ENCODE assay signal across 14 cellular contexts in the genomic region with DNA sequence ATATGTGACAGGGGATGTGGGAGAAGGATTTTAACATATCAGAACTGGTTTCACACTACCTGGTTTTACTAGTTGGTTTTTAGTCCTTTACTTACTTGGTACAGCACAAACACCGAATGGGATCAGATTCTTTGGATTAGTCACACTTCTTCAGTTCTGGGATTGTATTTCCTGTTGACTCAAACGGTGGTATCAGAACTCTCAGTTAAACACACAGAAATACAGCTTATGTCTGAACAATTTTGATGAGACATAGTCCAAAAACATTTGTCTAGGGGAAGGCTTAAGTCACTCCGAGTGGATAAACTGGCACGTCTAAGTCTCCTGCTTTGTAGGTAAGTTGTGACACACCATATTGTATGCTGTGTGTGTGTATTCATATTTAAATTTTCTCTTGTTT.
DNase-seq lines count a peak whose midpoint lies in the region; ATAC-seq and TF ChIP-seq lines count a peak whose summit lies in the region.
"Had no signal": no experiment of that assay in that cellular context is flagged by ENCODE, and none has a peak within 500 bp of the region (broad histone marks: within the 10 kb centered on the region; RNA-seq: fewer than 3 reads in every experiment).

No MANE protein-coding gene starts in this region.

- H3K4me3 ChIP-seq in IMR-90 (ENCODE audit: insufficient read depth, low read depth, low read length) (no peak overlapping the region), MG63 (no peak overlapping the region)
- no peak overlapping the region for H3K4me3 ChIP-seq in CD4-positive, alpha-beta memory T cell (ENCODE audit: low read length in 2 of 2)
- H3K4me3 ChIP-seq: tibial artery had no signal

- H3K9me1 ChIP-seq in IMR-90 (ENCODE audit: insufficient read depth, low read length) = peaks cover 7% of the 10 kb centered on the region

- no CpG with 5 or more reads among the region's 4 CpGs for WGBS in IMR-90 (ENCODE audit: extremely low coverage in 2 of 2, insufficient read length in 1 of 2), 2 experiments

- H3K27me3 ChIP-seq in IMR-90 (ENCODE audit: control insufficient read depth, insufficient read depth, low read length) (no peaks in the 10 kb centered on the region), MG63 (no peaks in the 10 kb centered on the region)
- H3K27me3 ChIP-seq in CD4-positive, alpha-beta memory T cell (ENCODE audit: insufficient read depth, low read length) = no peaks in the 10 kb centered on the region
- H3K27me3 ChIP-seq: tibial artery had no signal

- H3K4me2 ChIP-seq in IMR-90 (ENCODE audit: low read depth, low read length) = peak overlapping the region; percentile 34; the same call in 1 of the 2 replicates

- H4K20me1 ChIP-seq in IMR-90 (ENCODE audit: insufficient read depth, low read length) = no peaks in the 10 kb centered on the region

- H3K27ac Mint-ChIP-seq in CD4-positive, alpha-beta memory T cell = no peak overlapping the region

- CTCF ChIA-PET in IMR-90 (lab: Yijun Ruan, JAX) = interaction anchor here (0.5 to 0.9 kb wide), 2 partner anchors 14 to 361 kb away, joined by 3 read pairs; no protein-coding TSS in a partner anchor
- CTCF ChIA-PET in CD4-positive, alpha-beta memory T cell (lab: Charles Lee; ENCODE audit: partially characterized antibody) = no interaction called here

- H4K91ac ChIP-seq in IMR-90 (ENCODE audit: insufficient read depth, low read depth, low read length) = no peak overlapping the region

- H3K27me3 Mint-ChIP-seq in CD4-positive, alpha-beta memory T cell = no peaks in the 10 kb centered on the region

- H4K5ac ChIP-seq in IMR-90 (ENCODE audit: low read depth, low read length) = no peak overlapping the region

- no peak overlapping the region for H3K56ac ChIP-seq in IMR-90 (ENCODE audit: extremely low read depth, insufficient read depth, low read length)

- TF ChIP-seq CTCF in IMR-90 (conservative IDR thresholded peaks at IDR 0.05; ENCODE audit: low read depth, low read length) = no peak

- dilution Hi-C loops in IMR-90 (cut with HindIII; ENCODE audit: low sequenced_read_pairs, unreplicated experiment) = no loop called here

- no TSS peak for BruUV-seq in IMR-90 (replicated peaks; lab: Mats Ljungman, UMichigan)

- 0 out of 4 replicates have a peak overlapping the region, but pooled peaks of 1 of the 2 experiments have one; percentile 29 for H4K8ac ChIP-seq in IMR-90 (ENCODE audit: low read depth in 2 of 2, low read length in 2 of 2)

- peaks cover 0 to 3% (median 0%) of the 10 kb centered on the region in 8 donors for H3K9me3 Mint-ChIP-seq in CD4-positive, alpha-beta memory T cell

- POLR2A ChIA-PET in IMR-90 (lab: Charles Lee; ENCODE audit: unreplicated experiment) = no interaction called here
- POLR2A ChIA-PET in CD4-positive, alpha-beta memory T cell (lab: Charles Lee; ENCODE audit: partially characterized antibody) = no interaction called here

- DNase-seq in AG08396 (ENCODE audit: low spot score) (peak; percentile 43), IMR-90 (peak; percentile 91), brain pericyte (ENCODE audit: low read depth, low spot score) (peak; percentile 15), kidney glomerular epithelial cell (lab: John Stamatoyannopoulos, UW) (peak; percentile 62), D341Med (ENCODE audit: low spot score) (no peak), MG63 (no peak), DMS79 (lab: John Stamatoyannopoulos, UW) (no peak)
- DNase-seq in CD4-positive, alpha-beta memory T cell = no peak
- DNase-seq: activated CD8-positive, alpha-beta memory T cell treated with anti-CD3 and anti-CD28 coated beads for 24 hours; activated naive CD4-positive, alpha-beta T cell treated with anti-CD3 and anti-CD28 coated beads, Interleukin-2, amount 50 U/mL, for 16 hours; midbrain; NCI-H187; tibial artery had no signal

- H3K18ac ChIP-seq in IMR-90 (ENCODE audit: low read depth, low read length) = no peak overlapping the region

- H2BK20ac ChIP-seq in IMR-90 (ENCODE audit: low read depth, low read length) = peak overlapping the region; percentile 82; the same call in 1 of the 2 replicates

- no peaks in the 10 kb centered on the region for H3K36me3 Mint-ChIP-seq in CD4-positive, alpha-beta memory T cell

- H3K36me3 ChIP-seq in IMR-90 (ENCODE audit: control insufficient read depth, insufficient read depth, low read length) = no peaks in the 10 kb centered on the region
- H3K36me3 ChIP-seq in MG63 = no peaks in the 10 kb centered on the region
- no peaks in the 10 kb centered on the region for H3K36me3 ChIP-seq in CD4-positive, alpha-beta memory T cell (ENCODE audit: insufficient read depth, low read length)
- H3K36me3 ChIP-seq: tibial artery had no signal

- ATAC-seq in IMR-90 (ENCODE audit: low read depth) = peak; percentile 97

- no peak overlapping the region for H3K4me3 Mint-ChIP-seq in CD4-positive, alpha-beta memory T cell

- H2AK5ac ChIP-seq in IMR-90 (ENCODE audit: low read depth, low read length) = no peak overlapping the region

- H3K4me1 ChIP-seq in IMR-90 (ENCODE audit: control insufficient read depth, insufficient read depth, low read length) = peaks cover 5% of the 10 kb centered on the region
- H3K4me1 ChIP-seq in CD4-positive, alpha-beta memory T cell (ENCODE audit: insufficient read depth, low read length) = no peaks in the 10 kb centered on the region
- H3K4me1 ChIP-seq: tibial artery had no signal

- H2BK15ac ChIP-seq in IMR-90 (ENCODE audit: low read depth, low read length) = 0 out of 3 replicates have a peak overlapping the region, but pooled peaks have one; percentile 9

- no peaks in the 10 kb centered on the region for H3K79me1 ChIP-seq in IMR-90 (ENCODE audit: low read depth in 1 of 2, low read length in 2 of 2)

- in situ Hi-C loops in IMR-90 (cut with MboI; ENCODE audit: low sequenced_read_pairs) = no loop called here

- H2BK5ac ChIP-seq in IMR-90 (ENCODE audit: low read depth, low read length, poor library complexity, severe bottlenecking) = peak overlapping the region; percentile 59

- H3K4ac ChIP-seq in IMR-90 (ENCODE audit: low read depth, low read length) = no peak overlapping the region

- H2AK9ac ChIP-seq in IMR-90 (replicated peaks; ENCODE audit: low read depth, low read length, poor library complexity) = no peak overlapping the region

- no peaks in the 10 kb centered on the region for H3K4me1 Mint-ChIP-seq in CD4-positive, alpha-beta memory T cell

- intact Hi-C loops in IMR-90 (cut with micrococcal nuclease) = no loop called here
- intact Hi-C loops in CD4-positive, alpha-beta memory T cell (cut with micrococcal nuclease) = no loop called here

- no peak overlapping the region for H3K27ac ChIP-seq in IMR-90 (ENCODE audit: insufficient read depth, low read length)
- H3K27ac ChIP-seq in CD4-positive, alpha-beta memory T cell (ENCODE audit: low read depth, low read length) = no peak overlapping the region
- H3K27ac ChIP-seq: C4-2B, tibial artery had no signal

- H3K9ac ChIP-seq in IMR-90 (ENCODE audit: low read depth, low read length) = no peak overlapping the region

- H2BK120ac ChIP-seq in IMR-90 (ENCODE audit: low read depth, low read length) = peak overlapping the region; percentile 87; the same call in 1 of the 2 replicates

- TF ChIP-seq RAD21 in IMR-90 (IDR thresholded peaks at IDR 0.05; ENCODE audit: low read length) = no peak

- no peak overlapping the region for H3K23ac ChIP-seq in IMR-90 (ENCODE audit: low read depth, low read length)

- H3K14ac ChIP-seq in IMR-90 (replicated peaks; ENCODE audit: low read depth, low read length) = no peak overlapping the region

- TF ChIP-seq POLR2A in IMR-90 (IDR thresholded peaks at IDR 0.05; ENCODE audit: low read depth, low read length) = no peak

- H3K9me3 ChIP-seq in IMR-90 (ENCODE audit: control insufficient read depth, insufficient read depth, low read length) (no peaks in the 10 kb centered on the region), MG63 (no peaks in the 10 kb centered on the region)
- H3K9me3 ChIP-seq in CD4-positive, alpha-beta memory T cell (ENCODE audit: control insufficient read depth in 1 of 2, low read length in 2 of 2) = no peaks in the 10 kb centered on the region
- H3K9me3 ChIP-seq: tibial artery had no signal

- no peak overlapping the region for H2AFZ ChIP-seq in IMR-90 (replicated peaks; ENCODE audit: low read length, poor library complexity)

TF ChIP-seq in IMR-90, 13 proteins besides CTCF, POLR2A, EP300 and RAD21:
- TF ChIP-seq SMC3 (IDR thresholded peaks at IDR 0.05; ENCODE audit: low read depth, low read length) (no peak), NFE2L2 (IDR thresholded peaks at IDR 0.05; ENCODE audit: low read depth, low read length) (no peak), CEBPB (IDR thresholded peaks at IDR 0.05; ENCODE audit: low read depth, low read length) (no peak), RCOR1 (IDR thresholded peaks at IDR 0.05; ENCODE audit: insufficient replicate concordance, low read length) (no peak), FOS (IDR thresholded peaks at IDR 0.05; ENCODE audit: low read depth, low read length) (peak; percentile 62), BHLHE40 (IDR thresholded peaks at IDR 0.05; ENCODE audit: low read depth, low read length) (peak; percentile 11; the same call in 1 of the 2 replicates), RFX5 (IDR thresholded peaks at IDR 0.05; ENCODE audit: low read depth, low read length) (no peak)
- TF ChIP-seq, protein P1, sequence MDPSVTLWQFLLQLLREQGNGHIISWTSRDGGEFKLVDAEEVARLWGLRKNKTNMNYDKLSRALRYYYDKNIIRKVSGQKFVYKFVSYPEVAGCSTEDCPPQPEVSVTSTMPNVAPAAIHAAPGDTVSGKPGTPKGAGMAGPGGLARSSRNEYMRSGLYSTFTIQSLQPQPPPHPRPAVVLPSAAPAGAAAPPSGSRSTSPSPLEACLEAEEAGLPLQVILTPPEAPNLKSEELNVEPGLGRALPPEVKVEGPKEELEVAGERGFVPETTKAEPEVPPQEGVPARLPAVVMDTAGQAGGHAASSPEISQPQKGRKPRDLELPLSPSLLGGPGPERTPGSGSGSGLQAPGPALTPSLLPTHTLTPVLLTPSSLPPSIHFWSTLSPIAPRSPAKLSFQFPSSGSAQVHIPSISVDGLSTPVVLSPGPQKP (IDR thresholded peaks at IDR 0.05; ENCODE audit: borderline replicate concordance, low read depth, low read length) = no peak

Comparison
In these comparisons a context has a peak if more than half of its experiments do, and no peak if none do; other contexts are left out.
1. DNase-seq: peak in AG08396 (single experiment), IMR-90 (single experiment), brain pericyte (single experiment) and kidney glomerular epithelial cell (single experiment); none in D341Med (single experiment), MG63 (single experiment), CD4-positive, alpha-beta memory T cell (0 of 5) and DMS79 (single experiment).